In the genomic region with DNA sequence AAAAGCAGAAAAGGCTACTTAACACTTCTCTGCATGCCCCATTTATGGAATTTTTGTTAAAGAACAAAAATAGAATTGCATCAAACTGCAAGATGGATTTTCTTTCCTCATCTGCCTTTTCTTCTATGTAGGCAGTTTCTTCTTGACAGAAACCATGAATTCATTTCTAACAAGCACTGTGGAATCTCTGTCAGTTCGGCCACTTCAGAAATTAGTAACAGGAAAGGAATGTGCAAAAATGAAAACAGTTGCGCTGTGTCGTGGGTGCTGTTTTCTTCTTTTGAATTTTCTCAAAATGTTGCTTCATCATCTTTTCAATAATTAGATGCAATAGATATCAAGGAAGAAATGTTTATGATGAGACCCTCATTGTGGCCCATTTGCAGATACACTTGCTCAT, we compare ENCODE assay signal across 17 cellular contexts.
A peak's percentile ranks its signal among the peaks of the same experiment; 100 is the strongest.
DNase-seq lines count a peak whose midpoint lies in the region; ATAC-seq and TF ChIP-seq lines count a peak whose summit lies in the region.
"Had no signal": no experiment of that assay in that cellular context is flagged by ENCODE, and none has a peak within 500 bp of the region (broad histone marks: within the 10 kb centered on the region; RNA-seq: fewer than 3 reads in every experiment).

No MANE protein-coding gene starts in this region.

- POLR2A ChIA-PET in GM10248 (lab: Yijun Ruan, JAX), result no interaction called here

- DNase-seq in A172 (ENCODE audit: low spot score) (peak; percentile 27), GM12864 (ENCODE audit: low read depth) (peak; percentile 3), foreskin melanocyte (peak; percentile 15), endothelial cell (ENCODE audit: low spot score) (no peak), GM10248 (ENCODE audit: extremely low spot score) (no peak), Ammon's horn (ENCODE audit: low spot score) (no peak)
- DNase-seq: activated CD4-positive, alpha-beta T cell treated with anti-CD3 and anti-CD28 coated beads, Interleukin-2, amount 10 ng/mL, durations not matched to agents 7 days and 5 days; activated naive CD4-positive, alpha-beta T cell; colonic mucosa; GDM1; Kasumi-1; kidney glomerular epithelial cell; stimulated activated CD8-positive, alpha-beta memory T cell treated with anti-CD3 and anti-CD28 coated beads, Interleukin-4, amount 100 ng/mL, for 48 hours; T-cell had no signal

- CTCF ChIA-PET in GM10248 (lab: Yijun Ruan, JAX), result no interaction called here

- ATAC-seq in activated T-helper 17 cell treated with anti-CD3 and anti-CD28 coated beads, Interleukin-2, amount 50 U/mL, for 72 hours (replicated peaks), result peak; percentile 80
- ATAC-seq in HG02840 (IDR thresholded peaks at IDR 0.05; ENCODE audit: low FRiP score, unreplicated experiment), result no peak
- ATAC-seq: T-cell had no signal

- peaks cover 30% of the 10 kb centered on the region for H3K27me3 Mint-ChIP-seq in activated T-helper 17 cell treated with anti-CD3 and anti-CD28 coated beads, Interleukin-2, amount 50 U/mL, for 72 hours
- H3K27me3 Mint-ChIP-seq in endothelial cell (ENCODE audit: unreplicated experiment), result no peaks in the 10 kb centered on the region

- peak overlapping the region; percentile 51 for H3K4me3 Mint-ChIP-seq in activated T-helper 17 cell treated with anti-CD3 and anti-CD28 coated beads, Interleukin-2, amount 50 U/mL, for 72 hours
- H3K4me3 Mint-ChIP-seq in endothelial cell (ENCODE audit: unreplicated experiment), result no peak overlapping the region
- H3K4me3 Mint-ChIP-seq: activated CD4-positive, alpha-beta T cell treated with anti-CD3 and anti-CD28 coated beads, Interleukin-2, amount 10 ng/mL, durations not matched to agents 7 days and 5 days; T-cell had no signal

- no peaks in the 10 kb centered on the region for H3K36me3 Mint-ChIP-seq in activated T-helper 17 cell treated with anti-CD3 and anti-CD28 coated beads, Interleukin-2, amount 50 U/mL, for 72 hours (ENCODE audit: low read depth)
- no peaks in the 10 kb centered on the region for H3K36me3 Mint-ChIP-seq in endothelial cell (ENCODE audit: low read depth, unreplicated experiment)
- H3K36me3 Mint-ChIP-seq: T-cell had no signal

- H3K27ac Mint-ChIP-seq in activated T-helper 17 cell treated with anti-CD3 and anti-CD28 coated beads, Interleukin-2, amount 50 U/mL, for 72 hours, result peak overlapping the region; percentile 44
- H3K27ac Mint-ChIP-seq in endothelial cell (ENCODE audit: unreplicated experiment), result no peak overlapping the region
- H3K27ac Mint-ChIP-seq: activated CD4-positive, alpha-beta T cell treated with anti-CD3 and anti-CD28 coated beads, Interleukin-2, amount 10 ng/mL, durations not matched to agents 7 days and 5 days; T-cell had no signal

- H3K4me3 ChIP-seq in GM12864 (ENCODE audit: low read depth, low read length), result no peak overlapping the region
- H3K4me3 ChIP-seq: BLaER1 treated with 17β-estradiol and CSF1 and Interleukin-3, amounts not matched to agents 10 nM and 100 nM; colonic mucosa had no signal

- H3K4me1 Mint-ChIP-seq in activated T-helper 17 cell treated with anti-CD3 and anti-CD28 coated beads, Interleukin-2, amount 50 U/mL, for 72 hours, result peaks cover 10% of the 10 kb centered on the region
- H3K4me1 Mint-ChIP-seq in endothelial cell (ENCODE audit: unreplicated experiment), result no peaks in the 10 kb centered on the region

- no peaks in the 10 kb centered on the region for H3K9me3 Mint-ChIP-seq in activated T-helper 17 cell treated with anti-CD3 and anti-CD28 coated beads, Interleukin-2, amount 50 U/mL, for 72 hours
- H3K9me3 Mint-ChIP-seq in endothelial cell (ENCODE audit: unreplicated experiment), result no peaks in the 10 kb centered on the region
- H3K9me3 Mint-ChIP-seq: activated CD4-positive, alpha-beta T cell treated with anti-CD3 and anti-CD28 coated beads, Interleukin-2, amount 10 ng/mL, durations not matched to agents 7 days and 5 days; T-cell had no signal

- TF ChIP-seq CTCF in GM12864 (IDR thresholded peaks at IDR 0.05; ENCODE audit: low read depth, low read length, missing control alignments), result no peak
- TF ChIP-seq CTCF in endothelial cell (IDR thresholded peaks at IDR 0.05; ENCODE audit: unreplicated experiment), result no peak
- TF ChIP-seq CTCF in GM10248 (IDR thresholded peaks at IDR 0.05; ENCODE audit: control extremely low read depth, extremely low read depth, low read depth, missing control alignments), result no peak

Comparison
In these comparisons a context has a peak if more than half of its experiments do, and no peak if none do; other contexts are left out.
1. DNase-seq: peak in A172 (single experiment), GM12864 (single experiment) and foreskin melanocyte (single experiment); none in endothelial cell (single experiment), GM10248 (single experiment) and Ammon's horn (single experiment).